18 cellular contexts compared by ENCODE assay signal in the genomic region with DNA sequence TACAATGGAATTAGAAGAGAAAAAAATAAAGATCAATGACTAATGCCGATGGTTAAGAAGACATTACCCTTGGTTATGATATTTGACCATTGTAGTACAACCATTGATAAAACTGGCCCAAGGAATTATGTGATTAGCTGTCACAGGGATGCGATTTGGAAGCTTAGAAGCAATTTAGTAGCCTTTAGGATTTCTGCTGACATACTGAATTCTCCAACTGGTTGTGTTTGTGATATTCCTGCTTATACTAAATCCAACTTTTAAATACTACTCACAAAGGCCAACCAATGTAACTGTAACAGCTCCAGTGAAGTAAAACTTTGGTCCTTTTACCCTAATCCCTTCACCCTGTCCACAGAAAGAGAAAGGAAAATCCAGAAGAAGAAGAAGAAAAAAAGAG. TPM values are rescaled to one million over a fixed set of nuclear protein-coding genes. Genes with fewer than 3 reads are reported as not detected.
DNase-seq lines count a peak whose midpoint lies in the region; ATAC-seq, FAIRE-seq and TF ChIP-seq lines count a peak whose summit lies in the region.
"Had no signal": no experiment of that assay in that cellular context is flagged by ENCODE, and none has a peak within 500 bp of the region (broad histone marks: within the 10 kb centered on the region; RNA-seq: fewer than 3 reads in every experiment).

No MANE protein-coding gene starts in this region.

- no peak overlapping the region for H3K4me3 Mint-ChIP-seq in GM23338
- H3K4me3 Mint-ChIP-seq: B cell; CD4-positive, alpha-beta T cell had no signal

- no peak for TF ChIP-seq EP300 in SK-N-SH (IDR thresholded peaks at IDR 0.05; ENCODE audit: borderline replicate concordance in 1 of 2, low read depth in 1 of 2, low read length in 1 of 2)
- TF ChIP-seq EP300 in K562 (IDR thresholded peaks at IDR 0.05; ENCODE audit: low read length): no peak

- no peak overlapping the region for H3K27ac Mint-ChIP-seq in GM23338
- H3K27ac Mint-ChIP-seq: B cell; CD4-positive, alpha-beta T cell had no signal

- H3K79me2 ChIP-seq in SK-N-SH (ENCODE audit: insufficient read depth): no peaks in the 10 kb centered on the region
- H3K79me2 ChIP-seq in GM23338 (replicated peaks; ENCODE audit: insufficient read depth): no peaks in the 10 kb centered on the region
- H3K79me2 ChIP-seq in K562 (ENCODE audit: control insufficient read depth, insufficient read depth, low read length): no peaks in the 10 kb centered on the region

- H3K27ac ChIP-seq in SK-N-SH (ENCODE audit: low read depth in 2 of 2, low read length in 1 of 2) (no peak overlapping the region), GM23338 (ENCODE audit: low read depth) (no peak overlapping the region), K562 (ENCODE audit: extremely low read depth, low read depth, low read length) (no peak overlapping the region)
- H3K27ac ChIP-seq: 22Rv1 had no signal

- H3K4me3 ChIP-seq in SK-N-SH (ENCODE audit: low read depth in 2 of 2, low read length in 1 of 2) (no peak overlapping the region), GM23338 (no peak overlapping the region), K562 (no peak overlapping the region)

- no peaks in the 10 kb centered on the region for H3K4me1 Mint-ChIP-seq in GM23338

- in situ Hi-C loops in K562 (cut with MboI): no loop called here

- H3F3A ChIP-seq in SK-N-SH (replicated peaks; ENCODE audit: insufficient read depth) (peaks cover 10% of the 10 kb centered on the region), GM23338 (replicated peaks; ENCODE audit: low read depth) (no peaks in the 10 kb centered on the region)

- no peaks in the 10 kb centered on the region for H3K36me3 Mint-ChIP-seq in GM23338 (ENCODE audit: low read depth)

- TF ChIP-seq CTCF in SK-N-SH (IDR thresholded peaks at IDR 0.05): no peak
- TF ChIP-seq CTCF in GM23338 (conservative IDR thresholded peaks at IDR 0.05; ENCODE audit: low read depth in 2 of 2): no peak
- no peak for TF ChIP-seq CTCF in K562 (IDR thresholded peaks at IDR 0.05 in 2 of 3, conservative IDR thresholded peaks at IDR 0.05 in 1 of 3; ENCODE audit: insufficient read depth in 2 of 3, low read depth in 1 of 3, low read length in 3 of 3)

- H4K20me1 ChIP-seq in SK-N-SH (ENCODE audit: insufficient read depth) (no peaks in the 10 kb centered on the region), GM23338 (replicated peaks; ENCODE audit: insufficient read depth) (no peaks in the 10 kb centered on the region), K562 (replicated peaks; ENCODE audit: control insufficient read depth, insufficient read depth, low read length) (no peaks in the 10 kb centered on the region)

- no peak for FAIRE-seq in K562 (lab: Jason Lieb, UNC)
- FAIRE-seq: GM12891, HTR-8/SVneo had no signal

- H3K9me2 ChIP-seq in SK-N-SH: no peaks in the 10 kb centered on the region
- no peaks in the 10 kb centered on the region for H3K9me2 ChIP-seq in GM23338 (ENCODE audit: insufficient read depth)

- no peak for TF ChIP-seq POLR2A in K562 (conservative IDR thresholded peaks at IDR 0.05)

- no peak overlapping the region for H3K9ac ChIP-seq in SK-N-SH
- no peak overlapping the region for H3K9ac ChIP-seq in K562 (ENCODE audit: insufficient read depth in 1 of 2, low read depth in 2 of 2, low read length in 2 of 2)

- H3K27me3 Mint-ChIP-seq in GM23338 (ENCODE audit: insufficient read depth, low read depth, poor library complexity): no peaks in the 10 kb centered on the region
- H3K27me3 Mint-ChIP-seq: B cell; CD4-positive, alpha-beta T cell had no signal

- no peak for TF ChIP-seq RAD21 in SK-N-SH (IDR thresholded peaks at IDR 0.05; ENCODE audit: low read length)
- TF ChIP-seq RAD21 in K562 (CRISPR knock-in tag; conservative IDR thresholded peaks at IDR 0.05 in 1 of 2, IDR thresholded peaks at IDR 0.05 in 1 of 2): no peak

- POLR2A ChIA-PET in SK-N-SH (lab: Yijun Ruan, JAX) (no interaction called here), K562 (lab: Yijun Ruan, JAX) (interaction anchor here (1.3 kb wide), 1 partner anchor 11 kb away, joined by 3 read pairs; no protein-coding TSS in a partner anchor)

- CTCF ChIA-PET in SK-N-SH (lab: Yijun Ruan, JAX): no interaction called here
- CTCF ChIA-PET in K562 (lab: Yijun Ruan, JAX; ENCODE audit: low intra/inter-chr PET ratio): no interaction called here

- WGBS in SK-N-SH (ENCODE audit: low lambda C conversion rate): 37% methylated on average over 2 of the region's 2 CpGs
- 50% methylated on average over 2 of the region's 2 CpGs for WGBS in K562 (ENCODE audit: insufficient coverage, low coverage, missing lambda C conversion rate)

- H2AFZ ChIP-seq in SK-N-SH (ENCODE audit: low read depth) (peak overlapping the region; percentile 1; the same call in 1 of the 2 replicates), GM23338 (0 out of 2 replicates have a peak overlapping the region, but pooled peaks have one; percentile 18), K562 (ENCODE audit: low read depth, low read length) (peak overlapping the region; percentile 53)

- H3K9me1 ChIP-seq in K562 (ENCODE audit: control insufficient read depth, insufficient read depth, low read length): no peaks in the 10 kb centered on the region

- H3K4me2 ChIP-seq in SK-N-SH (no peak overlapping the region), GM23338 (no peak overlapping the region), K562 (ENCODE audit: insufficient read depth, low read length) (no peak overlapping the region)

- H3K27me3 ChIP-seq in SK-N-SH (ENCODE audit: insufficient read depth) (no peaks in the 10 kb centered on the region), GM23338 (ENCODE audit: insufficient read depth) (no peaks in the 10 kb centered on the region), K562 (ENCODE audit: control insufficient read depth in 2 of 2, insufficient read depth in 2 of 2, low read length in 2 of 2) (no peaks in the 10 kb centered on the region)

- ATAC-seq in SK-N-SH treated with all-trans-retinoic acid at 6 μM for 48 hours: no peak
- no peak for ATAC-seq in GM23338
- no peak for ATAC-seq in K562
- no peak for ATAC-seq in Right ventricle myocardium superior (ENCODE audit: poor library complexity)
- ATAC-seq in GM19351 (IDR thresholded peaks at IDR 0.05; ENCODE audit: unreplicated experiment): no peak

- BruUV-seq in K562 (replicated peaks; lab: Mats Ljungman, UMichigan): no TSS peak

- H3K9me3 Mint-ChIP-seq in GM23338: no peaks in the 10 kb centered on the region
- H3K9me3 Mint-ChIP-seq: CD4-positive, alpha-beta T cell had no signal

- no peak for DNase-seq in SK-N-SH
- DNase-seq in GM23338 (ENCODE audit: low spot score): no peak
- no peak for DNase-seq in K562 (ENCODE audit: extremely low read depth in 1 of 4, low spot score in 3 of 4)
- no peak for DNase-seq in Right ventricle myocardium superior
- no peak for DNase-seq in iPS-NIHi11 (ENCODE audit: low spot score)
- DNase-seq: ACHN; C1 segment of cervical spinal cord; CD4-positive, alpha-beta T cell; DMS79; HCEC 1CT; KG1 had no signal

- H3K36me3 ChIP-seq in SK-N-SH (replicated peaks in 1 of 2; ENCODE audit: control insufficient read depth in 1 of 2, insufficient read depth in 2 of 2, low read length in 1 of 2): no peaks in the 10 kb centered on the region
- no peaks in the 10 kb centered on the region for H3K36me3 ChIP-seq in GM23338 (ENCODE audit: insufficient read depth)
- no peaks in the 10 kb centered on the region for H3K36me3 ChIP-seq in K562 (ENCODE audit: control insufficient read depth, insufficient read depth, low read length)

- H3K9me3 ChIP-seq in SK-N-SH (no peaks in the 10 kb centered on the region), K562 (replicated peaks; ENCODE audit: control insufficient read depth, insufficient read depth, low read depth, low read length) (0 out of 2 replicates have a peak, but pooled peaks cover 4% of the 10 kb centered on the region)

- intact Hi-C loops in K562 (cut with micrococcal nuclease): no loop called here
- intact Hi-C loops in Right ventricle myocardium superior (cut with DNase I): no loop called here

- peaks cover 0 to 13% of the 10 kb centered on the region in 2 experiments; a peak in 2 of 4 replicates for H3K4me1 ChIP-seq in SK-N-SH (ENCODE audit: control insufficient read depth in 1 of 2, insufficient read depth in 2 of 2, low read depth in 1 of 2, low read length in 1 of 2)
- H3K4me1 ChIP-seq in GM23338 (ENCODE audit: insufficient read depth): no peaks in the 10 kb centered on the region
- H3K4me1 ChIP-seq in K562 (replicated peaks in 1 of 2; ENCODE audit: control insufficient read depth in 2 of 2, insufficient read depth in 2 of 2, low read length in 2 of 2): peaks cover 0 to 23% of the 10 kb centered on the region in 2 experiments; a peak in 3 of 5 replicates

RNA-seq across cellular contexts. Expression of a gene that starts 31.4 kb away (rescaled TPM):
- polyA plus RNA-seq in SK-N-SH (2012; rRNA removed): 0.15 and 0.23 TPM in 2 replicates
- polyA plus RNA-seq in SK-N-SH (2012; cell fraction: cytosol; rRNA removed): 0.09 and 0.21 TPM in 2 replicates
- 0.14 and 0.37 TPM in 2 replicates for polyA plus RNA-seq in SK-N-SH (2012; cell fraction: nucleus; rRNA removed)
- total RNA-seq in GM23338 (2014; rRNA removed; shearing (Covaris generic)): not detected in 2 replicates
- not detected in 2 replicates for polyA plus RNA-seq in GM23338 (2016; fragmentation: Nextera tagmentation; extraction: Ambion mirVana)
- 0.37 and 1.0 TPM in 2 replicates for total RNA-seq in K562 (2011; cell fraction: chromatin; rRNA removed; ENCODE audit: low replicate concordance)
- 0.17 and 0.39 TPM in 2 replicates for total RNA-seq in K562 (2011; cell fraction: nucleolus; rRNA removed)
- total RNA-seq in K562 (2011; cell fraction: nucleoplasm; rRNA removed): 0.31 and 0.59 TPM in 2 replicates
- 0.12 and 0.23 TPM in 2 replicates for total RNA-seq in K562 (2014; rRNA removed)
- 0.22 and 0.29 TPM in 2 replicates for total RNA-seq in K562 (2014; rRNA removed; fragmentation: Illumina TruSeq; extraction: Trizol)
- 0.11 and 0.34 TPM in 2 replicates for total RNA-seq in K562 (2015; rRNA removed; fragmentation: Illumina TruSeq; extraction: Trizol)
- 0.02 and 0.73 TPM in 2 replicates for total RNA-seq in K562 (2021)
- polyA plus RNA-seq in K562 (2011; rRNA removed): 0.15 and 0.17 TPM in 2 replicates
- 0.04 and 0.09 TPM in 2 replicates for polyA plus RNA-seq in K562 (2011; cell fraction: cytosol; rRNA removed)
- 0.13 and 0.25 TPM in 2 replicates for polyA plus RNA-seq in K562 (2011; cell fraction: nucleus; rRNA removed)
- polyA plus RNA-seq in K562 (2012): 0.14 TPM in 2 replicates
- 0.06 and 0.12 TPM in 2 replicates for polyA plus RNA-seq in K562 (2014; fragmentation: Illumina TruSeq; extraction: Trizol)
- polyA plus RNA-seq in K562 (2014; fragmentation: Nextera tagmentation; extraction: Ambion mirVana): under 1 TPM; 0.08 to 0.15 TPM
- 0.05 and 0.13 TPM in 2 replicates for polyA plus RNA-seq in K562 (2014; rRNA removed)
- 0.15 and 0.21 TPM in 2 replicates for polyA minus RNA-seq in K562 (2011; rRNA and poly(A)+ RNA removed)
- polyA minus RNA-seq in K562 (2011; cell fraction: cytosol; rRNA and poly(A)+ RNA removed): not detected in 2 replicates
- polyA minus RNA-seq in K562 (2011; cell fraction: nucleus; rRNA and poly(A)+ RNA removed): 0.13 and 0.44 TPM in 2 replicates
- total RNA-seq in Right ventricle myocardium superior: 29.7 TPM
- total RNA-seq: H4 had no signal

RNA-seq across cellular contexts. Expression of a gene that starts 55.5 kb away (rescaled TPM):
- polyA plus RNA-seq in SK-N-SH (2012; rRNA removed) (0.07 and 0.11 TPM in 2 replicates), GM23338 (2016; fragmentation: Nextera tagmentation; extraction: Ambion mirVana) (not detected in 2 replicates), K562 (2011; rRNA removed) (0.03 and 0.04 TPM in 2 replicates), K562 (2014; fragmentation: Illumina TruSeq; extraction: Trizol) (0.15 TPM in 1 of 2 replicates, not detected in the other), K562 (2014; fragmentation: Nextera tagmentation; extraction: Ambion mirVana) (under 1 TPM; 0.13 to 0.17 TPM), K562 (2014; rRNA removed) (0.36 TPM in 1 of 2 replicates, not detected in the other)
- polyA plus RNA-seq in SK-N-SH (2012; cell fraction: cytosol; rRNA removed): 0.05 and 0.10 TPM in 2 replicates
- polyA plus RNA-seq in SK-N-SH (2012; cell fraction: nucleus; rRNA removed): 0.38 and 0.48 TPM in 2 replicates
- total RNA-seq in GM23338 (2014; rRNA removed; shearing (Covaris generic)): not detected in 2 replicates
- 0.16 TPM in 1 of 2 replicates, not detected in the other for total RNA-seq in K562 (2011; cell fraction: chromatin; rRNA removed; ENCODE audit: low replicate concordance)
- total RNA-seq in K562 (2011; cell fraction: nucleolus; rRNA removed): not detected in 2 replicates
- not detected in 2 replicates for total RNA-seq in K562 (2011; cell fraction: nucleoplasm; rRNA removed)
- total RNA-seq in K562 (2014; rRNA removed) (0.12 and 0.45 TPM in 2 replicates), K562 (2014; rRNA removed; fragmentation: Illumina TruSeq; extraction: Trizol) (0.15 TPM in 1 of 2 replicates, not detected in the other), K562 (2015; rRNA removed; fragmentation: Illumina TruSeq; extraction: Trizol) (not detected in 2 replicates), K562 (2021) (0.09 and 0.16 TPM in 2 replicates), Right ventricle myocardium superior (6.9 TPM)
- 0.03 and 0.04 TPM in 2 replicates for polyA plus RNA-seq in K562 (2011; cell fraction: cytosol; rRNA removed)
- polyA plus RNA-seq in K562 (2011; cell fraction: nucleus; rRNA removed): 0.08 TPM in 1 of 2 replicates, not detected in the other
- polyA plus RNA-seq in K562 (2012): 0.05 and 0.10 TPM in 2 replicates
- not detected in 2 replicates for polyA minus RNA-seq in K562 (2011; rRNA and poly(A)+ RNA removed)
- polyA minus RNA-seq in K562 (2011; cell fraction: cytosol; rRNA and poly(A)+ RNA removed): not detected in 2 replicates
- 0.11 TPM in 1 of 2 replicates, not detected in the other for polyA minus RNA-seq in K562 (2011; cell fraction: nucleus; rRNA and poly(A)+ RNA removed)

Comparison
In these comparisons a context has a peak if more than half of its experiments do, and no peak if none do; other contexts are left out.
1. H2AFZ ChIP-seq: peak in every context shown above with its lines; median percentile 53 in K562; 18 in GM23338; 1 in SK-N-SH.
2. RNA of a gene that starts 31.4 kb away (total RNA-seq): 29.7 TPM in Right ventricle myocardium superior (single experiment); 0.02 to 1.0 TPM in K562 and not detected in GM23338; every median in the first group is over 10 times any median in the second.